Comparison of ENCODE assay signal across 8 cellular contexts in genomic region chr15:65133550-65134200, GRCh38. TPM values are rescaled to one million over a fixed set of nuclear protein-coding genes. Genes with fewer than 3 reads are reported as not detected.
DNase-seq lines count a peak whose midpoint lies in the region; ATAC-seq, FAIRE-seq and TF ChIP-seq lines count a peak whose summit lies in the region.

PDCD7 (minus strand) TSS chr15:65133808; CDS start chr15:65133781, 27 bp downstream.

- peak within 1 kb of the TSS; percentile 84 to 85 for H3K27ac ChIP-seq in right atrium auricular region
- peak within 1 kb of the TSS; percentile 91 for H3K27ac ChIP-seq in psoas muscle

- H3K4me3 ChIP-seq in right atrium auricular region (peak within 1 kb of the TSS; percentile 93 to 95), psoas muscle (peak within 1 kb of the TSS; percentile 91)

- H3K27me3 ChIP-seq in right atrium auricular region (no peaks in the 10 kb centered on the region), psoas muscle (ENCODE audit: insufficient read depth in 3 of 3, low read length in 2 of 3) (no peaks in the 10 kb centered on the region)

- H3K4me3 Mint-ChIP-seq in T-helper 1 cell treated with Interleukin-12 subunit alpha and Interleukin-12 subunit beta and Interleukin-4 antibody, amounts not matched to agents 30 μg/mL and 1 μg/mL, for 36 hours = peak within 1 kb of the TSS; percentile 91

- H3K4me1 Mint-ChIP-seq in T-helper 1 cell treated with Interleukin-12 subunit alpha and Interleukin-12 subunit beta and Interleukin-4 antibody, amounts not matched to agents 30 μg/mL and 1 μg/mL, for 36 hours (ENCODE audit: low read depth) = peaks cover 17% of the 10 kb centered on the region

- peak; percentile 95 for FAIRE-seq in GM12892 (lab: Jason Lieb, UNC)
- FAIRE-seq in urothelium cell line (lab: Jason Lieb, UNC) = peak; percentile 96

- H3K36me3 ChIP-seq in right atrium auricular region (peaks cover 7% of the 10 kb centered on the region), psoas muscle (ENCODE audit: insufficient read depth in 1 of 2, low read depth in 1 of 2) (peaks cover 3 to 27% of the 10 kb centered on the region in 2 donors)

- H3K9me3 Mint-ChIP-seq in T-helper 1 cell treated with Interleukin-12 subunit alpha and Interleukin-12 subunit beta and Interleukin-4 antibody, amounts not matched to agents 30 μg/mL and 1 μg/mL, for 36 hours = peaks cover 9% of the 10 kb centered on the region

- peak; percentile 85 for DNase-seq in GM12892 (ENCODE audit: insufficient read length)
- DNase-seq in NCI-H1694 (lab: John Stamatoyannopoulos, UW) = peak; percentile 92
- peak; percentile 30 to 96 (median 82) for DNase-seq in amygdala (lab: John Stamatoyannopoulos, UW)
- peak; percentile 87 for DNase-seq in right atrium auricular region (ENCODE audit: low spot score)
- peak; percentile 87 to 93 for DNase-seq in psoas muscle
- peak; percentile 97 for DNase-seq in urothelium cell line (ENCODE audit: low spot score)

- TF ChIP-seq CTCF in right atrium auricular region (IDR thresholded peaks at IDR 0.05) (no peak), psoas muscle (IDR thresholded peaks at IDR 0.05) (no peak)

- intact Hi-C loops in psoas muscle (cut with DNase I) = no loop called here

- peaks cover 0 to 28% of the 10 kb centered on the region in 2 donors for H3K4me1 ChIP-seq in right atrium auricular region
- peaks cover 22% of the 10 kb centered on the region for H3K4me1 ChIP-seq in psoas muscle

- ATAC-seq in HG02870 (IDR thresholded peaks at IDR 0.05; ENCODE audit: unreplicated experiment) (peak; percentile 89), psoas muscle (peak; percentile 94 to 97 (median 96))

- H3K27ac Mint-ChIP-seq in T-helper 1 cell treated with Interleukin-12 subunit alpha and Interleukin-12 subunit beta and Interleukin-4 antibody, amounts not matched to agents 30 μg/mL and 1 μg/mL, for 36 hours = peak within 1 kb of the TSS; percentile 92

- H3K9me3 ChIP-seq in right atrium auricular region (no peaks in the 10 kb centered on the region), psoas muscle (no peaks in the 10 kb centered on the region)

- 1% methylated on average over 44 to 45 of the region's 45 CpGs for WGBS in psoas muscle, 3 donors

- H3K27me3 Mint-ChIP-seq in T-helper 1 cell treated with Interleukin-12 subunit alpha and Interleukin-12 subunit beta and Interleukin-4 antibody, amounts not matched to agents 30 μg/mL and 1 μg/mL, for 36 hours (ENCODE audit: low read depth) = no peaks in the 10 kb centered on the region

- peak; percentile 96 for TF ChIP-seq POLR2A in GM12892 (IDR thresholded peaks at IDR 0.05; ENCODE audit: low read depth, low read length)

- H3K36me3 Mint-ChIP-seq in T-helper 1 cell treated with Interleukin-12 subunit alpha and Interleukin-12 subunit beta and Interleukin-4 antibody, amounts not matched to agents 30 μg/mL and 1 μg/mL, for 36 hours (ENCODE audit: low read depth) = peaks cover 12% of the 10 kb centered on the region

RNA-seq across cellular contexts. Expression of gene PDCD7, which starts in this region (rescaled TPM):
- polyA plus RNA-seq in GM12892 (2012; ENCODE audit: missing spikeins) = 19.6 TPM
- total RNA-seq in right atrium auricular region (10 to 100 TPM in 1 of 2 donors, 1 to 10 TPM in 1; 8.9 to 13.3 TPM), psoas muscle (10 to 100 TPM; 12.3 to 22.4 (median 15.7) TPM)
- polyA plus RNA-seq in psoas muscle = 10 to 100 TPM in 1 of 3 donors, 1 to 10 TPM in 2; 6.8 to 14.5 (median 9.9) TPM

Comparison
In these comparisons a context has a peak if more than half of its experiments do, and no peak if none do; other contexts are left out.
1. Peak in every context shown above with its lines: DNase-seq, ATAC-seq, H3K4me3 ChIP-seq and H3K27ac ChIP-seq.